In genomic region chr1:3668585-3669300, GRCh38 we compare ENCODE assay signal across 1 cellular context.
TF ChIP-seq lines count a peak whose summit lies in the region.

No MANE protein-coding gene starts in this region.

TF ChIP-seq in HepG2, 621 proteins besides CTCF, POLR2A, EP300 and RAD21 (continued from another document and continues in another):
- TF ChIP-seq, protein P1, sequence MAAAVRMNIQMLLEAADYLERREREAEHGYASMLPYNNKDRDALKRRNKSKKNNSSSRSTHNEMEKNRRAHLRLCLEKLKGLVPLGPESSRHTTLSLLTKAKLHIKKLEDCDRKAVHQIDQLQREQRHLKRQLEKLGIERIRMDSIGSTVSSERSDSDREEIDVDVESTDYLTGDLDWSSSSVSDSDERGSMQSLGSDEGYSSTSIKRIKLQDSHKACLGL (CRISPR knock-in tag; IDR thresholded peaks at IDR 0.05) = peak; percentile 98
- TF ChIP-seq ZNF333 (CRISPR knock-in tag; IDR thresholded peaks at IDR 0.05; ENCODE audit: borderline replicate concordance) = 0 out of 2 replicates have a peak, but pooled peaks have one; percentile 48
- no peak for TF ChIP-seq BRD4 (CRISPR knock-in tag; IDR thresholded peaks at IDR 0.05)
- TF ChIP-seq PAX8 (CRISPR knock-in tag; IDR thresholded peaks at IDR 0.05; ENCODE audit: borderline replicate concordance) = no peak
- no peak for TF ChIP-seq ZNF597 (CRISPR knock-in tag; IDR thresholded peaks at IDR 0.05)
- peak; percentile 50; the same call in 1 of the 2 replicates for TF ChIP-seq ZNF747 (CRISPR knock-in tag; IDR thresholded peaks at IDR 0.05; ENCODE audit: borderline replicate concordance)
- TF ChIP-seq GLI4 (CRISPR knock-in tag; IDR thresholded peaks at IDR 0.05; ENCODE audit: borderline replicate concordance) = no peak
- no peak for TF ChIP-seq PLRG1 (conservative IDR thresholded peaks at IDR 0.05)
- TF ChIP-seq ZNF766 (CRISPR knock-in tag; IDR thresholded peaks at IDR 0.05; ENCODE audit: borderline replicate concordance) = peak; percentile 78; the same call in 1 of the 2 replicates
- peak; percentile 78 for TF ChIP-seq NR2C2 (CRISPR knock-in tag; IDR thresholded peaks at IDR 0.05; ENCODE audit: borderline replicate concordance)
- TF ChIP-seq ZNF782 (CRISPR knock-in tag; IDR thresholded peaks at IDR 0.05; ENCODE audit: borderline replicate concordance) = 0 out of 2 replicates have a peak, but pooled peaks have one; percentile 28
- TF ChIP-seq ZNF562 (CRISPR knock-in tag; IDR thresholded peaks at IDR 0.05; ENCODE audit: borderline replicate concordance) = no peak
- peak; percentile 60 for TF ChIP-seq SALL2 (CRISPR knock-in tag; IDR thresholded peaks at IDR 0.05)
- TF ChIP-seq ATF7-NPFF (CRISPR knock-in tag; IDR thresholded peaks at IDR 0.05; ENCODE audit: low read depth) = 0 out of 2 replicates have a peak, but pooled peaks have one; percentile 44
- no peak for TF ChIP-seq MED8 (CRISPR knock-in tag; IDR thresholded peaks at IDR 0.05; ENCODE audit: insufficient replicate concordance)
- TF ChIP-seq TOE1 (CRISPR knock-in tag; IDR thresholded peaks at IDR 0.05) = no peak
- no peak for TF ChIP-seq ZNF3 (CRISPR knock-in tag; IDR thresholded peaks at IDR 0.05)
- 0 out of 2 replicates have a peak, but pooled peaks have one; percentile 52 for TF ChIP-seq ZFP36L2 (CRISPR knock-in tag; IDR thresholded peaks at IDR 0.05)
- peak; percentile 34; the same call in 1 of the 2 replicates for TF ChIP-seq PHF8 (CRISPR knock-in tag; IDR thresholded peaks at IDR 0.05)
- no peak for TF ChIP-seq ZNF496 (CRISPR knock-in tag; IDR thresholded peaks at IDR 0.05; ENCODE audit: insufficient replicate concordance)
- 0 out of 2 replicates have a peak, but pooled peaks have one; percentile 27 for TF ChIP-seq PHF20 (CRISPR knock-in tag; IDR thresholded peaks at IDR 0.05)
- no peak for TF ChIP-seq CERS6 (CRISPR knock-in tag; IDR thresholded peaks at IDR 0.05)
- TF ChIP-seq MTF1 (CRISPR knock-in tag; IDR thresholded peaks at IDR 0.05) = no peak
- no peak for TF ChIP-seq ADNP (CRISPR knock-in tag; IDR thresholded peaks at IDR 0.05)
- TF ChIP-seq, protein P2, sequence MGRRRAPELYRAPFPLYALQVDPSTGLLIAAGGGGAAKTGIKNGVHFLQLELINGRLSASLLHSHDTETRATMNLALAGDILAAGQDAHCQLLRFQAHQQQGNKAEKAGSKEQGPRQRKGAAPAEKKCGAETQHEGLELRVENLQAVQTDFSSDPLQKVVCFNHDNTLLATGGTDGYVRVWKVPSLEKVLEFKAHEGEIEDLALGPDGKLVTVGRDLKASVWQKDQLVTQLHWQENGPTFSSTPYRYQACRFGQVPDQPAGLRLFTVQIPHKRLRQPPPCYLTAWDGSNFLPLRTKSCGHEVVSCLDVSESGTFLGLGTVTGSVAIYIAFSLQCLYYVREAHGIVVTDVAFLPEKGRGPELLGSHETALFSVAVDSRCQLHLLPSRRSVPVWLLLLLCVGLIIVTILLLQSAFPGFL (CRISPR knock-in tag; IDR thresholded peaks at IDR 0.05) = no peak
- TF ChIP-seq, protein P3, sequence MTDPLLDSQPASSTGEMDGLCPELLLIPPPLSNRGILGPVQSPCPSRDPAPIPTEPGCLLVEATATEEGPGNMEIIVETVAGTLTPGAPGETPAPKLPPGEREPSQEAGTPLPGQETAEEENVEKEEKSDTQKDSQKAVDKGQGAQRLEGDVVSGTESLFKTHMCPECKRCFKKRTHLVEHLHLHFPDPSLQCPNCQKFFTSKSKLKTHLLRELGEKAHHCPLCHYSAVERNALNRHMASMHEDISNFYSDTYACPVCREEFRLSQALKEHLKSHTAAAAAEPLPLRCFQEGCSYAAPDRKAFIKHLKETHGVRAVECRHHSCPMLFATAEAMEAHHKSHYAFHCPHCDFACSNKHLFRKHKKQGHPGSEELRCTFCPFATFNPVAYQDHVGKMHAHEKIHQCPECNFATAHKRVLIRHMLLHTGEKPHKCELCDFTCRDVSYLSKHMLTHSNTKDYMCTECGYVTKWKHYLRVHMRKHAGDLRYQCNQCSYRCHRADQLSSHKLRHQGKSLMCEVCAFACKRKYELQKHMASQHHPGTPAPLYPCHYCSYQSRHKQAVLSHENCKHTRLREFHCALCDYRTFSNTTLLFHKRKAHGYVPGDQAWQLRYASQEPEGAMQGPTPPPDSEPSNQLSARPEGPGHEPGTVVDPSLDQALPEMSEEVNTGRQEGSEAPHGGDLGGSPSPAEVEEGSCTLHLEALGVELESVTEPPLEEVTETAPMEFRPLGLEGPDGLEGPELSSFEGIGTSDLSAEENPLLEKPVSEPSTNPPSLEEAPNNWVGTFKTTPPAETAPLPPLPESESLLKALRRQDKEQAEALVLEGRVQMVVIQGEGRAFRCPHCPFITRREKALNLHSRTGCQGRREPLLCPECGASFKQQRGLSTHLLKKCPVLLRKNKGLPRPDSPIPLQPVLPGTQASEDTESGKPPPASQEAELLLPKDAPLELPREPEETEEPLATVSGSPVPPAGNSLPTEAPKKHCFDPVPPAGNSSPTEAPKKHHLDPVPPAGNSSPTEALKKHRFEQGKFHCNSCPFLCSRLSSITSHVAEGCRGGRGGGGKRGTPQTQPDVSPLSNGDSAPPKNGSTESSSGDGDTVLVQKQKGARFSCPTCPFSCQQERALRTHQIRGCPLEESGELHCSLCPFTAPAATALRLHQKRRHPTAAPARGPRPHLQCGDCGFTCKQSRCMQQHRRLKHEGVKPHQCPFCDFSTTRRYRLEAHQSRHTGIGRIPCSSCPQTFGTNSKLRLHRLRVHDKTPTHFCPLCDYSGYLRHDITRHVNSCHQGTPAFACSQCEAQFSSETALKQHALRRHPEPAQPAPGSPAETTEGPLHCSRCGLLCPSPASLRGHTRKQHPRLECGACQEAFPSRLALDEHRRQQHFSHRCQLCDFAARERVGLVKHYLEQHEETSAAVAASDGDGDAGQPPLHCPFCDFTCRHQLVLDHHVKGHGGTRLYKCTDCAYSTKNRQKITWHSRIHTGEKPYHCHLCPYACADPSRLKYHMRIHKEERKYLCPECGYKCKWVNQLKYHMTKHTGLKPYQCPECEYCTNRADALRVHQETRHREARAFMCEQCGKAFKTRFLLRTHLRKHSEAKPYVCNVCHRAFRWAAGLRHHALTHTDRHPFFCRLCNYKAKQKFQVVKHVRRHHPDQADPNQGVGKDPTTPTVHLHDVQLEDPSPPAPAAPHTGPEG (CRISPR knock-in tag; IDR thresholded peaks at IDR 0.05) = no peak
- TF ChIP-seq, protein P4, sequence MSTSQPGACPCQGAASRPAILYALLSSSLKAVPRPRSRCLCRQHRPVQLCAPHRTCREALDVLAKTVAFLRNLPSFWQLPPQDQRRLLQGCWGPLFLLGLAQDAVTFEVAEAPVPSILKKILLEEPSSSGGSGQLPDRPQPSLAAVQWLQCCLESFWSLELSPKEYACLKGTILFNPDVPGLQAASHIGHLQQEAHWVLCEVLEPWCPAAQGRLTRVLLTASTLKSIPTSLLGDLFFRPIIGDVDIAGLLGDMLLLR (CRISPR knock-in tag; IDR thresholded peaks at IDR 0.05) = peak; percentile 85; the same call in 1 of the 2 replicates
- no peak for TF ChIP-seq TCF7 (IDR thresholded peaks at IDR 0.05; ENCODE audit: low read depth)
- no peak for TF ChIP-seq ZBTB46 (CRISPR knock-in tag; IDR thresholded peaks at IDR 0.05; ENCODE audit: borderline replicate concordance)
- 0 out of 2 replicates have a peak, but pooled peaks have one; percentile 56 for TF ChIP-seq NFAT5 (CRISPR knock-in tag; IDR thresholded peaks at IDR 0.05)
- no peak for TF ChIP-seq KAT2B (IDR thresholded peaks at IDR 0.05; ENCODE audit: borderline replicate concordance, low read depth, low read length)
- TF ChIP-seq RFX5 (IDR thresholded peaks at IDR 0.05; ENCODE audit: low read depth, low read length) = no peak
- no peak for TF ChIP-seq HOXA9 (CRISPR knock-in tag; IDR thresholded peaks at IDR 0.05; ENCODE audit: borderline replicate concordance)
- no peak for TF ChIP-seq ZNF326 (CRISPR knock-in tag; IDR thresholded peaks at IDR 0.05; ENCODE audit: borderline replicate concordance)
- 0 out of 2 replicates have a peak, but pooled peaks have one; percentile 23 for TF ChIP-seq ZNF670 (CRISPR knock-in tag; IDR thresholded peaks at IDR 0.05; ENCODE audit: borderline replicate concordance)
- no peak for TF ChIP-seq PAF1 (CRISPR knock-in tag; IDR thresholded peaks at IDR 0.05)
- no peak for TF ChIP-seq NCOA5 (CRISPR knock-in tag; IDR thresholded peaks at IDR 0.05)
- TF ChIP-seq ETV6 (CRISPR knock-in tag; conservative IDR thresholded peaks at IDR 0.05) = no peak
- TF ChIP-seq KMT2A (CRISPR knock-in tag; IDR thresholded peaks at IDR 0.05) = peak; percentile 72
- peak; percentile 76; the same call in 1 of the 2 replicates for TF ChIP-seq HOXD1 (CRISPR knock-in tag; IDR thresholded peaks at IDR 0.05)
- TF ChIP-seq ZNF431 (CRISPR knock-in tag; IDR thresholded peaks at IDR 0.05; ENCODE audit: borderline replicate concordance, low read depth) = no peak
- TF ChIP-seq ZFP82 (CRISPR knock-in tag; IDR thresholded peaks at IDR 0.05; ENCODE audit: borderline replicate concordance) = no peak
- TF ChIP-seq ZBTB7B (CRISPR knock-in tag; IDR thresholded peaks at IDR 0.05) = no peak; the same call in 1 of the 2 replicates
- no peak for TF ChIP-seq MZF1 (CRISPR knock-in tag; IDR thresholded peaks at IDR 0.05; ENCODE audit: borderline replicate concordance)
- TF ChIP-seq HCFC1 (IDR thresholded peaks at IDR 0.05; ENCODE audit: low read depth, low read length) = no peak
- no peak for TF ChIP-seq ARNT (IDR thresholded peaks at IDR 0.05)
- no peak for TF ChIP-seq ZSCAN30 (CRISPR knock-in tag; IDR thresholded peaks at IDR 0.05)
- TF ChIP-seq ZC3H13 (CRISPR knock-in tag; IDR thresholded peaks at IDR 0.05) = no peak
- TF ChIP-seq SOX5 (CRISPR knock-in tag; IDR thresholded peaks at IDR 0.05; ENCODE audit: borderline replicate concordance) = peak; percentile 53
- no peak for TF ChIP-seq PBX2 (CRISPR knock-in tag; IDR thresholded peaks at IDR 0.05)
